ENCODE assay signal across 25 cellular contexts in genomic region chr12:113469224-113469652, GRCh38. TPM values are rescaled to one million over a fixed set of nuclear protein-coding genes. Genes with fewer than 3 reads are reported as not detected.
"Had no signal": no experiment of that assay in that cellular context is flagged by ENCODE, and none has a peak within 500 bp of the region (broad histone marks: within the 10 kb centered on the region; RNA-seq: fewer than 3 reads in every experiment).

No MANE protein-coding gene starts in this region.

- H3K4me3 ChIP-seq: body of pancreas, thoracic aorta had no signal

- H3K9me3 Mint-ChIP-seq: activated naive CD8-positive, alpha-beta T cell treated with anti-CD3 and anti-CD28 coated beads, Interleukin-2, amount 50 U/mL, for 24 hours; dendritic cell treated with granulocyte-macrophage colony-stimulating factor and Interleukin-4, amounts not matched to agents 40 ng/mL and 50 ng/mL, for 4 days; memory B cell; nephron; stimulated activated memory B cell treated with anti-CD40 and anti-IgM and Interleukin-4, amounts not matched to agents 10 μg/mL and 1 μg/mL and 100 μg/mL, for 72 hours; T-helper 2 cell treated with Interferon-gamma antibody and Interleukin-4, amounts not matched to agents 5 μg/mL and 100 μg/mL, for 36 hours; type B pancreatic cell had no signal

- H3K27ac ChIP-seq: body of pancreas, thoracic aorta had no signal

- H3K27ac Mint-ChIP-seq: activated naive CD8-positive, alpha-beta T cell treated with anti-CD3 and anti-CD28 coated beads, Interleukin-2, amount 50 U/mL, for 24 hours; dendritic cell treated with granulocyte-macrophage colony-stimulating factor and Interleukin-4, amounts not matched to agents 40 ng/mL and 50 ng/mL, for 4 days; memory B cell; nephron; stimulated activated memory B cell treated with anti-CD40 and anti-IgM and Interleukin-4, amounts not matched to agents 10 μg/mL and 1 μg/mL and 100 μg/mL, for 72 hours; T-helper 2 cell treated with Interferon-gamma antibody and Interleukin-4, amounts not matched to agents 5 μg/mL and 100 μg/mL, for 36 hours; type B pancreatic cell had no signal

- DNase-seq: activated CD4-positive, alpha-beta T cell treated with anti-CD3 and anti-CD28 coated beads for 1 hour; activated CD8-positive, alpha-beta memory T cell treated with anti-CD3 and anti-CD28 coated beads for 24 hours; activated gamma-delta T cell; activated naive CD4-positive, alpha-beta T cell treated with anti-CD3 and anti-CD28 coated beads, Interleukin-2, amount 50 U/mL, for 16 hours; activated naive CD8-positive, alpha-beta T cell treated with anti-CD3 and anti-CD28 coated beads, Interleukin-2, amount 50 U/mL, for 24 hours; body of pancreas; effector memory CD4-positive, alpha-beta T cell; glutamatergic neuron; hippocampal formation; left colon; small intestine had no signal

- H3K9me3 ChIP-seq: body of pancreas, thoracic aorta had no signal

- ATAC-seq: activated naive CD8-positive, alpha-beta T cell treated with anti-CD3 and anti-CD28 coated beads, Interleukin-2, amount 50 U/mL, for 24 hours; body of pancreas; esophagus mucosa; left colon; sciatic nerve; SK-N-SH treated with all-trans-retinoic acid at 6 μM for 48 hours; stimulated activated memory B cell treated with anti-CD40 and anti-IgM and Interleukin-4, amounts not matched to agents 10 μg/mL and 1 μg/mL and 100 μg/mL, for 72 hours had no signal

- H3K36me3 ChIP-seq: thoracic aorta had no signal

- H3K36me3 Mint-ChIP-seq: memory B cell; stimulated activated memory B cell treated with anti-CD40 and anti-IgM and Interleukin-4, amounts not matched to agents 10 μg/mL and 1 μg/mL and 100 μg/mL, for 72 hours had no signal

- H3K4me3 Mint-ChIP-seq: activated naive CD8-positive, alpha-beta T cell treated with anti-CD3 and anti-CD28 coated beads, Interleukin-2, amount 50 U/mL, for 24 hours; dendritic cell treated with granulocyte-macrophage colony-stimulating factor and Interleukin-4, amounts not matched to agents 40 ng/mL and 50 ng/mL, for 4 days; T-helper 2 cell treated with Interferon-gamma antibody and Interleukin-4, amounts not matched to agents 5 μg/mL and 100 μg/mL, for 36 hours had no signal

RNA-seq across cellular contexts. Expression of gene LHX5, which starts 2.4 kb away (rescaled TPM):
- total RNA-seq: body of pancreas, esophagus mucosa, left colon, lower leg skin, omental fat pad, posterior vena cava, renal cortical epithelial cell, sciatic nerve, thoracic aorta had no signal
- polyA plus RNA-seq: small intestine had no signal
